In genomic region chr2:1728821-1729220, GRCh38 we compare ENCODE assay signal across 10 cellular contexts. TPM values are rescaled to one million over a fixed set of nuclear protein-coding genes. Genes with fewer than 3 reads are reported as not detected.
A peak's percentile ranks its signal among the peaks of the same experiment; 100 is the strongest.
DNase-seq lines count a peak whose midpoint lies in the region; ATAC-seq, FAIRE-seq and TF ChIP-seq lines count a peak whose summit lies in the region.
"Had no signal": no experiment of that assay in that cellular context is flagged by ENCODE, and none has a peak within 500 bp of the region (broad histone marks: within the 10 kb centered on the region; RNA-seq: fewer than 3 reads in every experiment).

No MANE protein-coding gene starts in this region.

- no peaks in the 10 kb centered on the region for H3K27me3 Mint-ChIP-seq in astrocyte (ENCODE audit: low read depth, unreplicated experiment)

- H3K4me3 Mint-ChIP-seq in astrocyte (ENCODE audit: unreplicated experiment) = no peak overlapping the region

- H3K9me3 ChIP-seq in astrocyte (ENCODE audit: insufficient read depth, low read depth, low read length) = no peaks in the 10 kb centered on the region
- no peaks in the 10 kb centered on the region for H3K9me3 ChIP-seq in smooth muscle cell (replicated peaks; ENCODE audit: low read depth)
- H3K9me3 ChIP-seq: neutrophil had no signal

- 42% methylated on average over 14 of the region's 14 CpGs for WGBS in smooth muscle cell (ENCODE audit: low lambda C conversion rate)

- no peak for FAIRE-seq in astrocyte (lab: Jason Lieb, UNC)
- FAIRE-seq in D721Med (lab: Jason Lieb, UNC) = no peak

- peak overlapping the region; percentile 76 for H3K4me2 ChIP-seq in astrocyte (ENCODE audit: low read length)
- peak overlapping the region; percentile 72 for H3K4me2 ChIP-seq in smooth muscle cell

- peaks cover 46% of the 10 kb centered on the region for H3K4me1 Mint-ChIP-seq in astrocyte (ENCODE audit: low read depth, unreplicated experiment)

- H4K20me1 ChIP-seq in astrocyte (ENCODE audit: insufficient read depth, low read length) (peaks cover 19% of the 10 kb centered on the region), smooth muscle cell (ENCODE audit: low read depth) (peaks cover 78% of the 10 kb centered on the region)

- H2AFZ ChIP-seq in astrocyte (ENCODE audit: low read depth, low read length) (no peak overlapping the region), smooth muscle cell (ENCODE audit: low read depth) (no peak overlapping the region)

- H3K27me3 ChIP-seq in astrocyte (ENCODE audit: insufficient read depth, low read length) (no peaks in the 10 kb centered on the region), smooth muscle cell (ENCODE audit: low read depth) (no peaks in the 10 kb centered on the region)
- H3K27me3 ChIP-seq: neutrophil had no signal

- H3K4me1 ChIP-seq in astrocyte (ENCODE audit: insufficient read depth, low read length) = peaks cover 49% of the 10 kb centered on the region
- peaks cover 45% of the 10 kb centered on the region for H3K4me1 ChIP-seq in smooth muscle cell (ENCODE audit: low read depth)

- H3K4me3 ChIP-seq in astrocyte (ENCODE audit: insufficient read depth, low read depth, low read length) = peak overlapping the region; percentile 21
- no peak overlapping the region for H3K4me3 ChIP-seq in smooth muscle cell

- peak overlapping the region; percentile 100 for H3K27ac ChIP-seq in astrocyte (ENCODE audit: low read depth, low read length)
- peak overlapping the region; percentile 97 for H3K27ac ChIP-seq in smooth muscle cell (ENCODE audit: low read depth)
- H3K27ac ChIP-seq: neutrophil had no signal

- peak overlapping the region; percentile 97 for H3K27ac Mint-ChIP-seq in astrocyte (ENCODE audit: unreplicated experiment)

- H3K36me3 Mint-ChIP-seq in astrocyte (ENCODE audit: low read depth, unreplicated experiment) = peaks cover 18% of the 10 kb centered on the region

- H3K9ac ChIP-seq in astrocyte (ENCODE audit: low read length) = peak overlapping the region; percentile 95
- H3K9ac ChIP-seq in smooth muscle cell (ENCODE audit: low read depth) = no peak overlapping the region

- H3K9me3 Mint-ChIP-seq in astrocyte (ENCODE audit: unreplicated experiment) = peaks cover 6% of the 10 kb centered on the region

- no peak for TF ChIP-seq CTCF in astrocyte (IDR thresholded peaks at IDR 0.05; ENCODE audit: insufficient read depth, low read depth, low read length)
- TF ChIP-seq CTCF in smooth muscle cell (IDR thresholded peaks at IDR 0.05; ENCODE audit: borderline replicate concordance, insufficient read depth, poor library complexity, severe bottlenecking) = no peak
- TF ChIP-seq CTCF in D721Med (IDR thresholded peaks at IDR 0.05; ENCODE audit: insufficient read depth, missing control alignments) = no peak

- H3F3A ChIP-seq in smooth muscle cell (ENCODE audit: low read depth) = peaks cover 33% of the 10 kb centered on the region

- DNase-seq in NCI-H2029 treated with DMSO at 0.1 percent for 48 hours (lab: John Stamatoyannopoulos, UW) (peak; percentile 26), astrocyte (ENCODE audit: low read depth) (no peak), kidney glomerular epithelial cell (lab: John Stamatoyannopoulos, UW) (peak; percentile 39), smooth muscle cell (lab: John Stamatoyannopoulos, UW; ENCODE audit: unreplicated experiment) (no peak), anterior cingulate cortex (lab: John Stamatoyannopoulos, UW) (no peak), D721Med (ENCODE audit: insufficient read length, low spot score) (no peak)
- DNase-seq: GF-D8 had no signal

- ATAC-seq in GM19452 (IDR thresholded peaks at IDR 0.05; ENCODE audit: unreplicated experiment) = no peak
- no peak for ATAC-seq in HG02623 (IDR thresholded peaks at IDR 0.05; ENCODE audit: unreplicated experiment)

- H3K36me3 ChIP-seq in astrocyte (ENCODE audit: insufficient read depth, low read length) = no peaks in the 10 kb centered on the region
- no peaks in the 10 kb centered on the region for H3K36me3 ChIP-seq in smooth muscle cell (ENCODE audit: low read depth)
- H3K36me3 ChIP-seq: neutrophil had no signal

- H3K79me2 ChIP-seq in astrocyte (ENCODE audit: insufficient read depth, low read length) (peaks cover 83% of the 10 kb centered on the region), smooth muscle cell (ENCODE audit: low read depth) (peaks cover 76% of the 10 kb centered on the region)

RNA-seq across cellular contexts. Expression of gene PXDN, which starts 15.5 kb away (rescaled TPM):
- total RNA-seq in astrocyte (417 and 467 TPM in 2 replicates), smooth muscle cell (328 and 334 TPM in 2 replicates)
- 253 and 333 TPM in 2 replicates for polyA plus RNA-seq in smooth muscle cell

Comparison
In these comparisons a context has a peak if more than half of its experiments do, and no peak if none do; other contexts are left out.
1. DNase-seq: peak in NCI-H2029 treated with DMSO at 0.1 percent for 48 hours (single experiment) and kidney glomerular epithelial cell (single experiment); none in astrocyte (single experiment), smooth muscle cell (single experiment), anterior cingulate cortex (0 of 58) and D721Med (single experiment).